In genomic region chr16:3938843-3939624, GRCh38 we compare ENCODE assay signal across 9 cellular contexts. TPM values are rescaled to one million over a fixed set of nuclear protein-coding genes. Genes with fewer than 3 reads are reported as not detected.
DNase-seq lines count a peak whose midpoint lies in the region; ATAC-seq and TF ChIP-seq lines count a peak whose summit lies in the region.
"Had no signal": no experiment of that assay in that cellular context is flagged by ENCODE, and none has a peak within 500 bp of the region (broad histone marks: within the 10 kb centered on the region; RNA-seq: fewer than 3 reads in every experiment).

No MANE protein-coding gene starts in this region.

- TF ChIP-seq CTCF in GM12864 (IDR thresholded peaks at IDR 0.05; ENCODE audit: low read depth, low read length, missing control alignments) (peak; percentile 85), NB4 (IDR thresholded peaks at IDR 0.05; ENCODE audit: low read depth, low read length) (peak; percentile 87), dorsolateral prefrontal cortex (IDR thresholded peaks at IDR 0.05 in 54 of 56, conservative IDR thresholded peaks at IDR 0.05 in 2 of 56; ENCODE audit: low read depth in 1 of 56, partially characterized antibody in 56 of 56) (peak; percentile 55 to 98 (median 88))

- peak overlapping the region in 2 of 59 donors; percentile 21 to 36 for H3K27ac ChIP-seq in dorsolateral prefrontal cortex
- H3K27ac ChIP-seq: neutrophil had no signal

- TF ChIP-seq POLR2A in NB4 (IDR thresholded peaks at IDR 0.05; ENCODE audit: extremely low read depth, insufficient read length), result no peak

- no peak overlapping the region for H3K4me3 ChIP-seq in GM12864 (ENCODE audit: low read depth, low read length)
- H3K4me3 ChIP-seq in NB4 (ENCODE audit: low read depth, low read length), result no peak overlapping the region
- H3K4me3 ChIP-seq in dorsolateral prefrontal cortex, result peak overlapping the region; percentile 34 to 75 (median 58)

- DNase-seq in GM12864 (ENCODE audit: low read depth) (no peak), NB4 (ENCODE audit: low read depth) (peak; percentile 73), dorsolateral prefrontal cortex (peak in 2 of 10 donors; percentile 31 to 69), lung microvascular endothelial cell (ENCODE audit: low read depth in 2 of 2) (peak; percentile 49 to 53), AML-193 (lab: John Stamatoyannopoulos, UW) (no peak)
- peak; percentile 66 for DNase-seq in activated CD4-positive, alpha-beta T cell treated with anti-CD3 and anti-CD28 coated beads, Interleukin-2, amount 50 U/mL, for 1 hour
- DNase-seq in stimulated activated CD8-positive, alpha-beta memory T cell treated with anti-CD3 and anti-CD28 coated beads, Interleukin-12 subunit alpha, Interleukin-12 subunit beta, amount 100 ng/mL, for 24 hours (ENCODE audit: extremely low read depth), result peak; percentile 15

- intact Hi-C loops in dorsolateral prefrontal cortex (cut with DNase I), result no loop called here

- no peaks in the 10 kb centered on the region for H3K27me3 ChIP-seq in dorsolateral prefrontal cortex

- ATAC-seq in GM21381 (IDR thresholded peaks at IDR 0.05; ENCODE audit: unreplicated experiment), result no peak

RNA-seq across cellular contexts. Expression of gene CREBBP, which starts 58.5 kb away (rescaled TPM):
- total RNA-seq in dorsolateral prefrontal cortex (100 to 1,000 TPM in 50 of 120 experiments, 10 to 100 TPM in 70; 67.1 to 131 (median 97.4) TPM), lung microvascular endothelial cell (9.4 and 15.9 TPM in 2 replicates)

Comparison
In these comparisons a context has a peak if more than half of its experiments do, and no peak if none do; other contexts are left out.
1. DNase-seq: peak in NB4 (single experiment), activated CD4-positive, alpha-beta T cell treated with anti-CD3 and anti-CD28 coated beads, Interleukin-2, amount 50 U/mL, for 1 hour (single experiment), lung microvascular endothelial cell (2 of 2) and stimulated activated CD8-positive, alpha-beta memory T cell treated with anti-CD3 and anti-CD28 coated beads, Interleukin-12 subunit alpha, Interleukin-12 subunit beta, amount 100 ng/mL, for 24 hours (single experiment); none in GM12864 (single experiment) and AML-193 (0 of 2).
2. H3K4me3 ChIP-seq: peak in dorsolateral prefrontal cortex (59 of 59); none in GM12864 (single experiment) and NB4 (single experiment).
3. Peak in every context shown above with its lines, with median percentiles within 50 percentile points of each other: CTCF ChIP-seq.